14 cellular contexts compared by ENCODE assay signal in the genomic region with DNA sequence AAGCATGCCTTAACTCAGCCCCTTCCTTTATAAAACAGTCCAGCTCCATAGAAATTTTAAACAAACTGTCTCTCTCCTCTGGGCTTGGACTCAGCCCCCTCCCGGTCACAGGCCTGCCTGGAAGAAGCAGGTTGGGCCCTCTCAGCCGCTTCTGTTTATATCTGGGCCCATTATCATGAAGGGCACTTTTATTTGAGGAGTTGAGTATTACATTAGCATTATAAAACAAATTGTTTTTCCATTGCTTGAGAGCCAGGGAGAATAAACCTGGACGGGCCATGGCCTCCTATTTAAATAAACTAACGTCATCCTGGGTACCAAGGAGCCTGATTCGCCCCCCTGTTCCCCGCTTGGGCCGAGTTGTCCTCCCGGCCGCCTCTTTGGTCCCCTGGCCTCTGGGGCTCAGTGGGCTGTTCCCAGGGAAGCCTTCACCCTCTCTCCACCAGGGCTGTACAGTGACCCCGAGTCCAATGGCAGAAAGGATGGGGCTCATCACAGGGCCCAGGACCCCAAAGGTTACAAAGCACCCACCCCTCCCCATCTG. TPM values are rescaled to one million over a fixed set of nuclear protein-coding genes. Genes with fewer than 3 reads are reported as not detected.
DNase-seq lines count a peak whose midpoint lies in the region; TF ChIP-seq lines count a peak whose summit lies in the region.
"Had no signal": no experiment of that assay in that cellular context is flagged by ENCODE, and none has a peak within 500 bp of the region (broad histone marks: within the 10 kb centered on the region; RNA-seq: fewer than 3 reads in every experiment).

No MANE protein-coding gene starts in this region.

- H3K4me1 ChIP-seq in endodermal cell (ENCODE audit: control insufficient read depth, insufficient read depth, low read length) (no peaks in the 10 kb centered on the region), neuronal stem cell (ENCODE audit: control insufficient read depth in 2 of 2, insufficient read depth in 1 of 2, low read depth in 1 of 2, low read length in 2 of 2) (no peaks in the 10 kb centered on the region)

- H3K14ac ChIP-seq in neuronal stem cell (ENCODE audit: low read length), result no peak overlapping the region

- peaks cover 3% of the 10 kb centered on the region for H3K36me3 ChIP-seq in endodermal cell (ENCODE audit: control insufficient read depth, insufficient read depth, low read length)
- H3K36me3 ChIP-seq in neuronal stem cell (replicated peaks in 1 of 2; ENCODE audit: control insufficient read depth in 2 of 2, insufficient read depth in 2 of 2, low read length in 2 of 2), result peaks cover 0 to 45% of the 10 kb centered on the region in 2 donors

- H3K27ac ChIP-seq in endodermal cell (ENCODE audit: low read depth, low read length) (no peak overlapping the region), neuronal stem cell (replicated peaks; ENCODE audit: low read length) (no peak overlapping the region)

- H2BK12ac ChIP-seq in neuronal stem cell (ENCODE audit: low read length), result no peak overlapping the region

- H3K4me2 ChIP-seq in neuronal stem cell (ENCODE audit: insufficient read depth, low read length, poor library complexity, severe bottlenecking), result no peak overlapping the region

- H3K27me3 ChIP-seq in endodermal cell (ENCODE audit: control insufficient read depth, insufficient read depth, low read length, poor library complexity, severe bottlenecking) (peaks cover 85% of the 10 kb centered on the region), neuronal stem cell (ENCODE audit: control insufficient read depth in 3 of 3, insufficient read depth in 3 of 3, low read depth in 1 of 3, low read length in 3 of 3) (peaks cover 0 to 48% (median 16%) of the 10 kb centered on the region in 3 experiments)

- no peak overlapping the region for H3K4ac ChIP-seq in neuronal stem cell (ENCODE audit: low read length)

- H3K36me3 Mint-ChIP-seq in endodermal cell (ENCODE audit: low read depth), result no peaks in the 10 kb centered on the region
- H3K36me3 Mint-ChIP-seq: CD4-positive, CD25-positive, alpha-beta regulatory T cell had no signal

- no peak overlapping the region for H3K18ac ChIP-seq in neuronal stem cell (ENCODE audit: low read length)

- peaks cover 96% of the 10 kb centered on the region for H3K27me3 Mint-ChIP-seq in endodermal cell (ENCODE audit: insufficient read depth)

- no peaks in the 10 kb centered on the region for H3K9me3 Mint-ChIP-seq in endodermal cell

- no peak overlapping the region for H2AFZ ChIP-seq in neuronal stem cell (ENCODE audit: low read length)

- H3K9ac ChIP-seq in endodermal cell (ENCODE audit: extremely low read depth, low read length, poor library complexity, severe bottlenecking) (no peak overlapping the region), neuronal stem cell (ENCODE audit: low read depth, low read length, poor library complexity) (no peak overlapping the region)

- peak; percentile 87 for DNase-seq in DMS153 treated with DMSO at 0.1 percent for 48 hours (lab: John Stamatoyannopoulos, UW; ENCODE audit: unreplicated experiment)
- DNase-seq in NCI-H2029 (lab: John Stamatoyannopoulos, UW), result peak; percentile 94
- no peak for DNase-seq in endodermal cell
- DNase-seq in neuronal stem cell (ENCODE audit: low spot score), result no peak
- DNase-seq in mucosa of gallbladder (ENCODE audit: low spot score), result no peak
- DNase-seq in activated T-cell treated with anti-CD3 and anti-CD28 coated beads, Interleukin-2, amount 50 U/mL, for 48 hours, result no peak
- no peak for DNase-seq in HEK293T (ENCODE audit: extremely low spot score)
- DNase-seq in NCI-H1417 (lab: John Stamatoyannopoulos, UW), result no peak
- DNase-seq: CD4-positive, CD25-positive, alpha-beta regulatory T cell; HCEC 1CT; NCI-H1048; NCI-H2171; SHP77 treated with DMSO at 0.1 percent for 48 hours had no signal

- no peak for TF ChIP-seq CTCF in endodermal cell (conservative IDR thresholded peaks at IDR 0.05)

- H3K4me1 Mint-ChIP-seq in endodermal cell, result peaks cover 4% of the 10 kb centered on the region
- H3K4me1 Mint-ChIP-seq: CD4-positive, CD25-positive, alpha-beta regulatory T cell had no signal

- no peak overlapping the region for H2BK120ac ChIP-seq in neuronal stem cell (ENCODE audit: low read depth, low read length)

- H4K91ac ChIP-seq in neuronal stem cell (ENCODE audit: low read depth, low read length, poor library complexity), result no peak overlapping the region

- 77 to 89% methylated on average over 6 to 10 of the region's 10 CpGs for WGBS in endodermal cell (ENCODE audit: insufficient coverage in 1 of 2, insufficient read length in 1 of 2), 2 experiments
- no CpG with 5 or more reads among the region's 10 CpGs for WGBS in neuronal stem cell (ENCODE audit: extremely low coverage in 2 of 2, insufficient read length in 2 of 2, insufficient replicate concordance in 1 of 2), 2 donors

- H2AK5ac ChIP-seq in neuronal stem cell (ENCODE audit: low read depth, low read length), result peak overlapping the region; percentile 40

- no peak overlapping the region for H4K8ac ChIP-seq in neuronal stem cell (ENCODE audit: low read depth, low read length)

- H2BK5ac ChIP-seq in neuronal stem cell (ENCODE audit: low read length), result no peak overlapping the region

- H3K4me3 ChIP-seq in endodermal cell (ENCODE audit: low read length) (no peak overlapping the region), neuronal stem cell (ENCODE audit: low read length in 2 of 2) (no peak overlapping the region)

- H3K79me1 ChIP-seq in neuronal stem cell (ENCODE audit: low read depth, low read length), result no peaks in the 10 kb centered on the region

- H3K27ac Mint-ChIP-seq in endodermal cell, result no peak overlapping the region
- H3K27ac Mint-ChIP-seq: CD4-positive, CD25-positive, alpha-beta regulatory T cell had no signal

- H3K9me3 ChIP-seq in endodermal cell (ENCODE audit: control insufficient read depth, low read length), result no peaks in the 10 kb centered on the region
- peaks cover 0 to 39% of the 10 kb centered on the region in 2 donors for H3K9me3 ChIP-seq in neuronal stem cell (replicated peaks in 1 of 2; ENCODE audit: control insufficient read depth in 2 of 2, insufficient read depth in 1 of 2, low read depth in 1 of 2, low read length in 2 of 2)

- POLR2A ChIA-PET in HEK293T (lab: Yijun Ruan, JAX), result no interaction called here

- H2BK15ac ChIP-seq in neuronal stem cell (ENCODE audit: low read length), result peak overlapping the region; percentile 54

- CTCF ChIA-PET in HEK293T (lab: Yijun Ruan, JAX), result no interaction called here

- H3K23ac ChIP-seq in neuronal stem cell (ENCODE audit: low read depth, low read length, poor library complexity), result peak overlapping the region; percentile 77

- peak overlapping the region; percentile 49 for H3K4me3 Mint-ChIP-seq in endodermal cell

TF ChIP-seq in HEK293T, 16 proteins besides CTCF, POLR2A, EP300 and RAD21:
- TF ChIP-seq FOXA1 (IDR thresholded peaks at IDR 0.05) (no peak), LEF1 (IDR thresholded peaks at IDR 0.05; ENCODE audit: borderline replicate concordance) (no peak), FOXM1 (IDR thresholded peaks at IDR 0.05; ENCODE audit: borderline replicate concordance) (no peak), L3MBTL2 (conservative IDR thresholded peaks at IDR 0.05) (no peak), CTBP1 (IDR thresholded peaks at IDR 0.05; ENCODE audit: borderline replicate concordance) (no peak), FOXK2 (IDR thresholded peaks at IDR 0.05) (no peak), ZNF384 (IDR thresholded peaks at IDR 0.05) (no peak), NFRKB (IDR thresholded peaks at IDR 0.05) (no peak), ELF4 (IDR thresholded peaks at IDR 0.05) (no peak), SUZ12 (IDR thresholded peaks at IDR 0.05) (no peak)
- TF ChIP-seq, protein P1, sequence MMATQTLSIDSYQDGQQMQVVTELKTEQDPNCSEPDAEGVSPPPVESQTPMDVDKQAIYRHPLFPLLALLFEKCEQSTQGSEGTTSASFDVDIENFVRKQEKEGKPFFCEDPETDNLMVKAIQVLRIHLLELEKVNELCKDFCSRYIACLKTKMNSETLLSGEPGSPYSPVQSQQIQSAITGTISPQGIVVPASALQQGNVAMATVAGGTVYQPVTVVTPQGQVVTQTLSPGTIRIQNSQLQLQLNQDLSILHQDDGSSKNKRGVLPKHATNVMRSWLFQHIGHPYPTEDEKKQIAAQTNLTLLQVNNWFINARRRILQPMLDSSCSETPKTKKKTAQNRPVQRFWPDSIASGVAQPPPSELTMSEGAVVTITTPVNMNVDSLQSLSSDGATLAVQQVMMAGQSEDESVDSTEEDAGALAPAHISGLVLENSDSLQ (IDR thresholded peaks at IDR 0.05), result no peak

RNA-seq across cellular contexts. Expression of a gene that starts 13.2 kb away (rescaled TPM):
- 1 to 10 TPM; 4.2 to 6.9 TPM for total RNA-seq in endodermal cell
- polyA plus RNA-seq in endodermal cell (2013, experiment 1 of 2), result 67.3 TPM
- 57.3 TPM for polyA plus RNA-seq in endodermal cell (2013, experiment 2 of 2)
- 9.6 TPM for polyA plus RNA-seq in neuronal stem cell (2013, experiment 1 of 2)
- polyA plus RNA-seq in neuronal stem cell (2013, experiment 2 of 2), result 9.3 TPM
- total RNA-seq in mucosa of gallbladder, result 0.26 TPM
- total RNA-seq: A673; CD4-positive, CD25-positive, alpha-beta regulatory T cell had no signal
- polyA plus RNA-seq: CD4-positive, CD25-positive, alpha-beta regulatory T cell had no signal

Comparison
In these comparisons a context has a peak if more than half of its experiments do, and no peak if none do; other contexts are left out.
1. DNase-seq: peak in DMS153 treated with DMSO at 0.1 percent for 48 hours (single experiment) and NCI-H2029 (single experiment); none in endodermal cell (single experiment), neuronal stem cell (single experiment), mucosa of gallbladder (single experiment), activated T-cell treated with anti-CD3 and anti-CD28 coated beads, Interleukin-2, amount 50 U/mL, for 48 hours (0 of 2), HEK293T (single experiment) and NCI-H1417 (0 of 3).